Comparison of ENCODE assay signal across 14 cellular contexts in the genomic region with DNA sequence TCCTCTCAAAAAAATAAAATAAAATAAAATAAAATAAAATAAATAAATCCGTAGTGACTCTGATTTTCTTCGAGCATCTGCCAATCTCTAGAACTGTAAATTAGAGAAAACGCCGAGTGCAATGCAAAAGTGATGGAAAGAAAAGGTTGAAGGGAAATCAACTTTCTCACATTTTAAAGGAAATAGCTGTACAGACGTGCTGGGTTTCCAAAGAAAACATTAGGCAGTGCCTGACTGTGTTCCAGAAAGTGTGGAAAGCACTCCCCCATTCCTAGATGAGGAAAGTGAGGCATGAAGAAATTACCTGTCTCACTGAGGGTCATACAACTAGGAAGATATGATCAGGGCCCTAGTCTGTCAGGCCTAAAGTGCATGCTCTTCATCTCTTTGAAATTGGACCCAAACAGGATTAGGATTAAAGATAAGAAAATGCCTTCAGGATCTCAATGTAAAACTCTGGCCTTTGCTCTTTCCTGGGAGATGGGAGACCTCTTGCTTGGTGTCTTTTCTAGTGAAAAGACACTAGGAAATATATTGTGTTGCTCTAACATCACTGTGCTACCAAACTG. TPM values are rescaled to one million over a fixed set of nuclear protein-coding genes. Genes with fewer than 3 reads are reported as not detected.
DNase-seq lines count a peak whose midpoint lies in the region; ATAC-seq and TF ChIP-seq lines count a peak whose summit lies in the region.
"Had no signal": no experiment of that assay in that cellular context is flagged by ENCODE, and none has a peak within 500 bp of the region (broad histone marks: within the 10 kb centered on the region; RNA-seq: fewer than 3 reads in every experiment).

No MANE protein-coding gene starts in this region.

- no peaks in the 10 kb centered on the region for H3K9me3 Mint-ChIP-seq in mesothelial cell of epicardium
- H3K9me3 Mint-ChIP-seq: stimulated activated naive CD8-positive, alpha-beta T cell treated with anti-CD3 and anti-CD28 coated beads, Interleukin-15, Interleukin-2, amounts not matched to agents 100 ng/mL and 50 ng/mL, for 24 hours had no signal

- H3K27ac Mint-ChIP-seq in mesothelial cell of epicardium: peak overlapping the region; percentile 65
- H3K27ac Mint-ChIP-seq: B cell; stimulated activated naive CD8-positive, alpha-beta T cell treated with anti-CD3 and anti-CD28 coated beads, Interleukin-15, Interleukin-2, amounts not matched to agents 100 ng/mL and 50 ng/mL, for 24 hours had no signal

- no peak for TF ChIP-seq POLR2A in breast epithelium (IDR thresholded peaks at IDR 0.05)
- TF ChIP-seq POLR2A in upper lobe of left lung (IDR thresholded peaks at IDR 0.05): no peak

- H3K4me3 ChIP-seq in breast epithelium: no peak overlapping the region
- H3K4me3 ChIP-seq in upper lobe of left lung: no peak overlapping the region

- H3K4me1 ChIP-seq in breast epithelium (peaks cover 0 to 5% of the 10 kb centered on the region in 2 donors), upper lobe of left lung (peaks cover 12 to 37% (median 24%) of the 10 kb centered on the region in 4 donors)

- peak overlapping the region; percentile 40 for H3K4me3 Mint-ChIP-seq in mesothelial cell of epicardium
- H3K4me3 Mint-ChIP-seq: B cell had no signal

- no peaks in the 10 kb centered on the region for H3K36me3 ChIP-seq in breast epithelium
- H3K36me3 ChIP-seq in upper lobe of left lung: no peaks in the 10 kb centered on the region

- H3K9me3 ChIP-seq in breast epithelium (no peaks in the 10 kb centered on the region), upper lobe of left lung (no peaks in the 10 kb centered on the region)

- TF ChIP-seq CTCF in breast epithelium (IDR thresholded peaks at IDR 0.05): no peak
- no peak for TF ChIP-seq CTCF in mesothelial cell of epicardium (IDR thresholded peaks at IDR 0.05; ENCODE audit: unreplicated experiment)
- no peak for TF ChIP-seq CTCF in upper lobe of left lung (IDR thresholded peaks at IDR 0.05)

- no peak for TF ChIP-seq EP300 in upper lobe of left lung (IDR thresholded peaks at IDR 0.05)

- H3K27me3 ChIP-seq in breast epithelium: no peaks in the 10 kb centered on the region
- no peaks in the 10 kb centered on the region for H3K27me3 ChIP-seq in upper lobe of left lung

- H3K4me1 Mint-ChIP-seq in mesothelial cell of epicardium: peaks cover 47% of the 10 kb centered on the region

- intact Hi-C loops in breast epithelium (cut with DNase I; ENCODE audit: low total_unique reads): loop anchor here (5.0 kb wide), 1 partner anchor 341 kb away; no protein-coding TSS in a partner anchor

- ATAC-seq in upper lobe of left lung (ENCODE audit: low FRiP score in 2 of 2) (no peak), HG02981 (IDR thresholded peaks at IDR 0.05; ENCODE audit: unreplicated experiment) (no peak), GM18873 (IDR thresholded peaks at IDR 0.05; ENCODE audit: low FRiP score, unreplicated experiment) (no peak)

- no peaks in the 10 kb centered on the region for H3K36me3 Mint-ChIP-seq in mesothelial cell of epicardium

- no peaks in the 10 kb centered on the region for H3K27me3 Mint-ChIP-seq in mesothelial cell of epicardium (ENCODE audit: low read depth)

- WGBS in upper lobe of left lung, 2 donors: 84 to 88% methylated on average over 5 of the region's 5 CpGs

- peak overlapping the region; percentile 98 to 99 for H3K27ac ChIP-seq in breast epithelium
- H3K27ac ChIP-seq in upper lobe of left lung: peak overlapping the region; percentile 95 to 96 (median 96)

- DNase-seq in NCI-H82 (lab: John Stamatoyannopoulos, UW) (peak; percentile 88), breast epithelium (ENCODE audit: low spot score in 2 of 2) (no peak), mesothelial cell of epicardium (ENCODE audit: low spot score in 2 of 2, unreplicated experiment in 2 of 2) (no peak), upper lobe of left lung (no peak), GDM1 (lab: John Stamatoyannopoulos, UW) (no peak)
- DNase-seq: activated CD8-positive, alpha-beta memory T cell treated with anti-CD3 and anti-CD28 coated beads, Interleukin-2, amount 50 U/mL, for 48 hours; activated naive CD4-positive, alpha-beta T cell treated with anti-CD3 and anti-CD28 coated beads, Interleukin-2, amount 50 U/mL, for 16 hours; KBM-7; NCI-H1092 treated with DMSO at 0.1 percent for 48 hours; NCI-H774 had no signal

RNA-seq across cellular contexts. Expression of a gene that starts 1.8 kb away (rescaled TPM):
- total RNA-seq in breast epithelium (10 to 100 TPM; 30.4 to 57.4 (median 49.5) TPM), mesothelial cell of epicardium (71.8 to 75.8 TPM (median 74.9 TPM) in 3 replicates), upper lobe of left lung (10 to 100 TPM; 15.4 to 42.9 (median 27.0) TPM)
- total RNA-seq: B cell had no signal

RNA-seq across cellular contexts. Expression of a gene that starts 49.8 kb away (rescaled TPM):
- total RNA-seq in breast epithelium (1 to 10 TPM; 1.3 to 4.0 (median 1.9) TPM), mesothelial cell of epicardium (54.3 to 58.1 TPM (median 56.4 TPM) in 3 replicates), upper lobe of left lung (10 to 100 TPM in 1 of 6 donors, 1 to 10 TPM in 5; 1.0 to 12.1 (median 3.0) TPM)
